18 cellular contexts compared by ENCODE assay signal in genomic region chr14:43503508-43503907, GRCh38.
DNase-seq lines count a peak whose midpoint lies in the region; ATAC-seq lines count a peak whose summit lies in the region.
"Had no signal": no experiment of that assay in that cellular context is flagged by ENCODE, and none has a peak within 500 bp of the region (broad histone marks: within the 10 kb centered on the region; RNA-seq: fewer than 3 reads in every experiment).

No MANE protein-coding gene starts in this region.

- H3K27ac ChIP-seq in mesenchymal stem cell (ENCODE audit: low read length, poor library complexity, severe bottlenecking), result no peak overlapping the region
- H3K27ac ChIP-seq: upper lobe of right lung had no signal

- no peak overlapping the region for H2BK120ac ChIP-seq in mesenchymal stem cell (ENCODE audit: low read depth, low read length)

- H3K9ac ChIP-seq in mesenchymal stem cell (ENCODE audit: low read length), result no peak overlapping the region

- DNase-seq in NCI-H2107 treated with DMSO at 0.1 percent for 48 hours (lab: John Stamatoyannopoulos, UW; ENCODE audit: unreplicated experiment) (peak; percentile 26), NCI-H2107 (lab: John Stamatoyannopoulos, UW) (no peak), LoVo (ENCODE audit: low spot score) (peak; percentile 8), RKO (ENCODE audit: low spot score) (peak; percentile 57), mesenchymal stem cell (peak; percentile 7)
- DNase-seq in activated CD8-positive, alpha-beta memory T cell treated with anti-CD3 and anti-CD28 coated beads, Interleukin-2, amount 10 ng/mL, durations not matched to agents 7 days and 5 days, result no peak
- DNase-seq: activated CD8-positive, alpha-beta memory T cell treated with anti-CD3 and anti-CD28 coated beads, Interleukin-2, amount 50 U/mL, for 4 hours; activated naive CD4-positive, alpha-beta T cell treated with Interleukin-2 at 50 U/mL for 16 hours; GOT3; NCI-H1105 treated with DMSO at 0.1 percent for 48 hours; nephron progenitor cell; NK-92 treated with Interleukin-12 subunit alpha and Interleukin-12 subunit beta, amount 100 ng/mL, for 24 hours; retina; stimulated activated CD4-positive, alpha-beta T cell treated with anti-CD3 and anti-CD28 coated beads, Interleukin-4, amount 100 ng/mL, for 24 hours; upper lobe of right lung had no signal

- no peaks in the 10 kb centered on the region for H3K27me3 ChIP-seq in mesenchymal stem cell (ENCODE audit: control insufficient read depth in 1 of 2, insufficient read depth in 1 of 2, low read length in 2 of 2)
- H3K27me3 ChIP-seq: upper lobe of right lung had no signal

- H3K4me1 Mint-ChIP-seq in activated CD8-positive, alpha-beta memory T cell treated with anti-CD3 and anti-CD28 coated beads, Interleukin-2, amount 10 ng/mL, durations not matched to agents 7 days and 5 days, result no peaks in the 10 kb centered on the region
- H3K4me1 Mint-ChIP-seq: nephron progenitor cell had no signal

- no peak overlapping the region for H4K8ac ChIP-seq in mesenchymal stem cell (ENCODE audit: low read length)

- no peaks in the 10 kb centered on the region for H3K36me3 ChIP-seq in mesenchymal stem cell (ENCODE audit: control insufficient read depth in 1 of 2, insufficient read depth in 2 of 2, low read depth in 1 of 2, low read length in 2 of 2)
- H3K36me3 ChIP-seq: upper lobe of right lung had no signal

- H3K23ac ChIP-seq in mesenchymal stem cell (ENCODE audit: low read length in 2 of 2), result no peak overlapping the region

- H3K9me3 Mint-ChIP-seq in activated CD8-positive, alpha-beta memory T cell treated with anti-CD3 and anti-CD28 coated beads, Interleukin-2, amount 10 ng/mL, durations not matched to agents 7 days and 5 days (ENCODE audit: low read depth), result peaks cover 4% of the 10 kb centered on the region

- no peak overlapping the region for H2AK5ac ChIP-seq in mesenchymal stem cell (ENCODE audit: low read length, severe bottlenecking)

- H4K91ac ChIP-seq in mesenchymal stem cell (ENCODE audit: low read length), result no peak overlapping the region

- no peaks in the 10 kb centered on the region for H3K9me3 ChIP-seq in mesenchymal stem cell (ENCODE audit: control insufficient read depth, low read length)
- H3K9me3 ChIP-seq: upper lobe of right lung had no signal

- H3K4me2 ChIP-seq in mesenchymal stem cell (ENCODE audit: low read length, poor library complexity, severe bottlenecking), result no peak overlapping the region

- H3K36me3 Mint-ChIP-seq in activated CD8-positive, alpha-beta memory T cell treated with anti-CD3 and anti-CD28 coated beads, Interleukin-2, amount 10 ng/mL, durations not matched to agents 7 days and 5 days, result no peaks in the 10 kb centered on the region

- no peak overlapping the region for H3K4me3 Mint-ChIP-seq in activated CD8-positive, alpha-beta memory T cell treated with anti-CD3 and anti-CD28 coated beads, Interleukin-2, amount 10 ng/mL, durations not matched to agents 7 days and 5 days
- H3K4me3 Mint-ChIP-seq: nephron progenitor cell had no signal

- no peak overlapping the region for H3K14ac ChIP-seq in mesenchymal stem cell (ENCODE audit: low read length in 2 of 2)

- CTCF ChIA-PET in activated CD8-positive, alpha-beta memory T cell treated with anti-CD3 and anti-CD28 coated beads, Interleukin-2, amount 10 ng/mL, durations not matched to agents 7 days and 5 days (lab: Charles Lee), result no interaction called here

- no peak overlapping the region for H3K27ac Mint-ChIP-seq in activated CD8-positive, alpha-beta memory T cell treated with anti-CD3 and anti-CD28 coated beads, Interleukin-2, amount 10 ng/mL, durations not matched to agents 7 days and 5 days
- H3K27ac Mint-ChIP-seq: nephron progenitor cell had no signal

- ATAC-seq in GM18519 (IDR thresholded peaks at IDR 0.05; ENCODE audit: low FRiP score, unreplicated experiment), result no peak
- no peak for ATAC-seq in activated CD8-positive, alpha-beta memory T cell treated with anti-CD3 and anti-CD28 coated beads, Interleukin-2, amount 10 ng/mL, durations not matched to agents 7 days and 5 days
- no peak for ATAC-seq in GM21576 (IDR thresholded peaks at IDR 0.05; ENCODE audit: unreplicated experiment)
- ATAC-seq: upper lobe of right lung had no signal

- no peak overlapping the region for H3K4ac ChIP-seq in mesenchymal stem cell (ENCODE audit: low read depth in 1 of 2, low read length in 2 of 2)

- no peak overlapping the region for H3K4me3 ChIP-seq in mesenchymal stem cell (ENCODE audit: insufficient read depth in 1 of 2, low read depth in 1 of 2, low read length in 2 of 2)
- H3K4me3 ChIP-seq: lung, upper lobe of right lung had no signal

- no peak overlapping the region for H3K18ac ChIP-seq in mesenchymal stem cell (ENCODE audit: low read depth in 1 of 2, low read length in 2 of 2)

- H2BK15ac ChIP-seq in mesenchymal stem cell (ENCODE audit: low read depth, poor library complexity, severe bottlenecking), result no peak overlapping the region

- H3K4me1 ChIP-seq in mesenchymal stem cell (ENCODE audit: control insufficient read depth, insufficient read depth, low read depth, low read length), result no peaks in the 10 kb centered on the region
- H3K4me1 ChIP-seq: upper lobe of right lung had no signal

- no peak overlapping the region for H2BK12ac ChIP-seq in mesenchymal stem cell (ENCODE audit: low read length in 2 of 2)

- H3K27me3 Mint-ChIP-seq in activated CD8-positive, alpha-beta memory T cell treated with anti-CD3 and anti-CD28 coated beads, Interleukin-2, amount 10 ng/mL, durations not matched to agents 7 days and 5 days, result no peaks in the 10 kb centered on the region

- H2BK5ac ChIP-seq in mesenchymal stem cell (ENCODE audit: low read depth, low read length, poor library complexity, severe bottlenecking), result no peak overlapping the region

- no peaks in the 10 kb centered on the region for H3K79me1 ChIP-seq in mesenchymal stem cell (replicated peaks; ENCODE audit: low read length, poor library complexity, severe bottlenecking)

- H2AFZ ChIP-seq in mesenchymal stem cell (ENCODE audit: low read depth, low read length), result no peak overlapping the region

Comparison
In these comparisons a context has a peak if more than half of its experiments do, and no peak if none do; other contexts are left out.
1. DNase-seq: peak in NCI-H2107 treated with DMSO at 0.1 percent for 48 hours (single experiment), LoVo (single experiment), RKO (single experiment) and mesenchymal stem cell (single experiment); none in NCI-H2107 (single experiment) and activated CD8-positive, alpha-beta memory T cell treated with anti-CD3 and anti-CD28 coated beads, Interleukin-2, amount 10 ng/mL, durations not matched to agents 7 days and 5 days (single experiment).